Comparison of ENCODE assay signal across 8 cellular contexts in the genomic region with DNA sequence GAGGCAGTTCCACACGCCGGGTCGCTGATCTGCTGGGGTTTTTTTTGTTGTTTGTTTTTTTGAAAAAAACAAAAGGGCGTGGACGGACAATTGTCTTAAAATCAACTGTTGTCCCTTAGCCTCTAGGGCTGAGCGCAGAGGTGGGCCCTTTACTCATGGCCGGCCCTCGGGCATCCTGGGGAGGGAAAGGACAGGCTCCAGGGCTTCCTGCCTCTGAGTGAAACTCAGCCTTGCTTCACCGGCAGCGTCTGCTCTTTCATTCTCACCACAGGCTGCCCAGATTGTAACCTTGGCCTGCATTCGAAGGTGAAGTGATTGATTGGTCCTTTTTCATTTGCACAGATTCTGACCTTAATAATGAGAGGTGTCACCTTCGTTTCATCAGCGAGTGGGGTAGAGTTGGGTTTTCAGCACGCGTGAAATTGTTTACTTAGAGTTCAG. TPM values are rescaled to one million over a fixed set of nuclear protein-coding genes. Genes with fewer than 3 reads are reported as not detected.
DNase-seq lines count a peak whose midpoint lies in the region; ATAC-seq and FAIRE-seq lines count a peak whose summit lies in the region.

No MANE protein-coding gene starts in this region.

- H3K4me3 ChIP-seq in SJCRH30 (peak overlapping the region; percentile 95), small intestine (ENCODE audit: low read depth in 1 of 2, low read length in 2 of 2) (peak overlapping the region; percentile 88 to 91)

- H3K36me3 ChIP-seq in SJCRH30, result peaks cover 2% of the 10 kb centered on the region; the same call in 1 of the 2 replicates
- no peaks in the 10 kb centered on the region for H3K36me3 ChIP-seq in small intestine (ENCODE audit: control insufficient read depth in 2 of 2, insufficient read depth in 2 of 2, low read length in 2 of 2)

- H3K4me1 ChIP-seq in SJCRH30, result 0 out of 2 replicates have a peak, but pooled peaks cover 3% of the 10 kb centered on the region
- H3K4me1 ChIP-seq in small intestine (ENCODE audit: control insufficient read depth in 2 of 2, insufficient read depth in 1 of 2, low read depth in 1 of 2, low read length in 1 of 2), result peaks cover 2 to 4% of the 10 kb centered on the region in 2 donors

- 0 to 1% (median 0%) methylated on average over 15 of the region's 15 CpGs for WGBS in small intestine, 3 donors

- DNase-seq in EL (peak; percentile 65), SJCRH30 (peak; percentile 41 to 54), astrocyte of the hippocampus (ENCODE audit: low read depth, low spot score) (peak; percentile 66), iPS-NIHi7 (ENCODE audit: extremely low spot score) (peak; percentile 72), small intestine (peak; percentile 60), epidermal melanocyte (ENCODE audit: insufficient read length, low spot score) (no peak)

- peak overlapping the region; percentile 97 for H3K27ac ChIP-seq in SJCRH30
- H3K27ac ChIP-seq in small intestine (ENCODE audit: low read depth in 1 of 2, low read length in 1 of 2), result peak overlapping the region; percentile 93 to 96

- ATAC-seq in GM19463 (IDR thresholded peaks at IDR 0.05; ENCODE audit: unreplicated experiment) (peak; percentile 26), HG03558 (IDR thresholded peaks at IDR 0.05; ENCODE audit: extremely low read depth, unreplicated experiment) (peak; percentile 16)

- FAIRE-seq in small intestine (lab: Jason Lieb, UNC), result no peak

- H3K9me3 ChIP-seq in SJCRH30 (replicated peaks) (no peaks in the 10 kb centered on the region), small intestine (ENCODE audit: control insufficient read depth, low read depth) (no peaks in the 10 kb centered on the region)

- H3K27me3 ChIP-seq in SJCRH30 (no peaks in the 10 kb centered on the region), small intestine (ENCODE audit: control insufficient read depth in 2 of 2, insufficient read depth in 2 of 2, low read length in 2 of 2) (no peaks in the 10 kb centered on the region)

RNA-seq across cellular contexts. Expression of a gene that starts 0.8 kb away (rescaled TPM):
- 13.2 and 16.3 TPM in 2 replicates for total RNA-seq in SJCRH30 (2014; rRNA removed; shearing (Covaris generic))
- polyA plus RNA-seq in small intestine, result 1 to 10 TPM; 2.4 to 4.6 (median 3.6) TPM

RNA-seq across cellular contexts. Expression of a gene that starts 17.1 kb away (rescaled TPM):
- total RNA-seq in SJCRH30 (2014; rRNA removed; shearing (Covaris generic)), result not detected in 2 replicates
- polyA plus RNA-seq in small intestine, result under 1 TPM in 1 of 3 donors, not detected in 2; 0.10 TPM

RNA-seq across cellular contexts. Expression of a gene that starts 50.3 kb away (rescaled TPM):
- 18.0 and 21.1 TPM in 2 replicates for total RNA-seq in SJCRH30 (2014; rRNA removed; shearing (Covaris generic))
- polyA plus RNA-seq in small intestine, result under 1 TPM in 1 of 3 donors, not detected in 2; 0.48 TPM
